Comparison of ENCODE assay signal across 15 cellular contexts in genomic region chr1:164586619-164587018, GRCh38. TPM values are rescaled to one million over a fixed set of nuclear protein-coding genes. Genes with fewer than 3 reads are reported as not detected.
"Had no signal": no experiment of that assay in that cellular context is flagged by ENCODE, and none has a peak within 500 bp of the region (broad histone marks: within the 10 kb centered on the region; RNA-seq: fewer than 3 reads in every experiment).

No MANE protein-coding gene starts in this region.

- H3K27me3 ChIP-seq: breast epithelium, dorsolateral prefrontal cortex, pancreas, stomach had no signal

- H3K4me1 Mint-ChIP-seq: activated naive CD8-positive, alpha-beta T cell treated with anti-CD3 and anti-CD28 coated beads, Interleukin-2, amount 10 ng/mL, durations not matched to agents 7 days and 5 days had no signal

- H3K9me3 ChIP-seq: breast epithelium, pancreas, stomach had no signal

- H3K36me3 ChIP-seq: breast epithelium had no signal

- H3K27ac Mint-ChIP-seq: activated CD8-positive, alpha-beta T cell treated with anti-CD3 and anti-CD28 coated beads, Interleukin-2, amount 10 ng/mL, durations not matched to agents 7 days and 5 days; activated naive CD8-positive, alpha-beta T cell treated with anti-CD3 and anti-CD28 coated beads, Interleukin-2, amount 10 ng/mL, durations not matched to agents 7 days and 5 days; T-helper 2 cell treated with Interferon-gamma antibody and Interleukin-4, amounts not matched to agents 5 μg/mL and 100 μg/mL, for 36 hours had no signal

- H3K36me3 Mint-ChIP-seq: activated naive CD8-positive, alpha-beta T cell treated with anti-CD3 and anti-CD28 coated beads, Interleukin-2, amount 10 ng/mL, durations not matched to agents 7 days and 5 days had no signal

- ATAC-seq: activated CD8-positive, alpha-beta T cell treated with anti-CD3 and anti-CD28 coated beads, Interleukin-2, amount 10 ng/mL, durations not matched to agents 7 days and 5 days; esophagus mucosa; pancreas had no signal

- H3K4me3 Mint-ChIP-seq: activated CD8-positive, alpha-beta T cell treated with anti-CD3 and anti-CD28 coated beads, Interleukin-2, amount 10 ng/mL, durations not matched to agents 7 days and 5 days; activated naive CD8-positive, alpha-beta T cell treated with anti-CD3 and anti-CD28 coated beads, Interleukin-2, amount 10 ng/mL, durations not matched to agents 7 days and 5 days; T-helper 2 cell treated with Interferon-gamma antibody and Interleukin-4, amounts not matched to agents 5 μg/mL and 100 μg/mL, for 36 hours had no signal

- H3K27ac ChIP-seq: pancreas had no signal

- DNase-seq: activated CD4-positive, alpha-beta T cell treated with anti-CD3 and anti-CD28 coated beads for 4 hours; activated CD8-positive, alpha-beta memory T cell treated with anti-CD3 and anti-CD28 coated beads, Interleukin-2, amount 50 U/mL, for 48 hours; activated CD8-positive, alpha-beta T cell treated with anti-CD3 and anti-CD28 coated beads, Interleukin-2, amount 10 ng/mL, durations not matched to agents 7 days and 5 days; activated naive CD8-positive, alpha-beta T cell treated with anti-CD3 and anti-CD28 coated beads, Interleukin-2, amount 10 ng/mL, durations not matched to agents 7 days and 5 days; anterior cingulate cortex; dorsolateral prefrontal cortex; foreskin fibroblast; head of caudate nucleus; pancreas; retina; stomach; SW 1271 had no signal

- H3K9me3 Mint-ChIP-seq: T-helper 2 cell treated with Interferon-gamma antibody and Interleukin-4, amounts not matched to agents 5 μg/mL and 100 μg/mL, for 36 hours had no signal

- H3K4me3 ChIP-seq: breast epithelium, pancreas, stomach had no signal

RNA-seq across cellular contexts. Expression of gene PBX1, which starts 27.6 kb away (rescaled TPM):
- total RNA-seq: activated CD8-positive, alpha-beta T cell treated with anti-CD3 and anti-CD28 coated beads, Interleukin-2, amount 10 ng/mL, durations not matched to agents 7 days and 5 days had no signal
